In the genomic region with DNA sequence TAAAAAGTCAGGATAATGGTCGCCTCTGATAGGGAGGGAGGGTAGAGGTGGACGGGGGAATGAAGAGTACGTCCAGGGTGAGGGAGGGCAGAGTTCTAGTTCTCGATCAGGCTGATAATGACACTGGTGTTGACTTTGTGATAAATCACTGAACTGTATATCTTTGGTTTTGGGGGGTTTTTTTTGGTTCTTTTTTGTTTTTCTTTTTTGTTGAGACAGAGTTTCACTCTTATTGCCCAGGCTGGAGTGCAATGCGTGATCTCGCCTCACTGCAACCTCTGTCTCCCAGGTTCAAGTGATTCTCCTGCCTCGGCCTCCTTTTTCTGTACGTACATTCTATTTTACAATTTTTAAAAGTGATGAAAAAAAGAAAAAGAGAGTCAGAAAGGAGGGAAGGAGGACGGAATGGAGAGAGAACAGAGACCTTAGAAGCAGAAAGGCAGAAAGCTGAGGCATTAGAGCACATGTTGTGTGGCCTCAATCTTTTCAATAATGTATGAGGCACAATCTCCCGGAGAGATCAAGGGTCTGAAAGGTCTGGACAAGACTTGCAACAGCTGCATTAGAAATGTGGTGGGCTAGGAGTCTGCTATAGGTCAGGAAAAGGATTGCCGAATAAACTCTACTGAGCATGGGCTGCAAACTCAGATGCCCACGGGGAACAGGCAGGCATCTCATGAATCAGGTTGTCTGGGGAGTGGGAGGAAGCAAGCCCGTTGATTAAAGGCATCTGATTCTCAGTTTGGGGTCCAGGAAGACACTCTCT, we compare ENCODE assay signal across 16 cellular contexts.
A peak's percentile ranks its signal among the peaks of the same experiment; 100 is the strongest.
DNase-seq lines count a peak whose midpoint lies in the region; ATAC-seq and TF ChIP-seq lines count a peak whose summit lies in the region.
"Had no signal": no experiment of that assay in that cellular context is flagged by ENCODE, and none has a peak within 500 bp of the region (broad histone marks: within the 10 kb centered on the region; RNA-seq: fewer than 3 reads in every experiment).

No MANE protein-coding gene starts in this region.

- H3K9me2 ChIP-seq in PC-9 (ENCODE audit: insufficient read depth), result no peaks in the 10 kb centered on the region

- peak; percentile 38 for ATAC-seq in activated B cell treated with CpG ODN at 0.5 μM for 24 hours (ENCODE audit: low read depth)

- peaks cover 46% of the 10 kb centered on the region for H3K4me1 ChIP-seq in PC-9 (replicated peaks; ENCODE audit: insufficient read depth)

- H3K4me1 Mint-ChIP-seq in T-helper 2 cell treated with Interferon-gamma antibody and Interleukin-4, amounts not matched to agents 5 μg/mL and 100 μg/mL, for 36 hours (ENCODE audit: low read depth), result peaks cover 34% of the 10 kb centered on the region
- peaks cover 44% of the 10 kb centered on the region for H3K4me1 Mint-ChIP-seq in activated B cell treated with CpG ODN at 0.5 μM for 24 hours

- H3K27ac Mint-ChIP-seq in T-helper 2 cell treated with Interferon-gamma antibody and Interleukin-4, amounts not matched to agents 5 μg/mL and 100 μg/mL, for 36 hours, result peak overlapping the region; percentile 85
- peak overlapping the region; percentile 88 for H3K27ac Mint-ChIP-seq in activated B cell treated with CpG ODN at 0.5 μM for 24 hours

- H3K27ac ChIP-seq in layer of hippocampus (ENCODE audit: low read depth, low read length) (peak overlapping the region; percentile 62), PC-9 (no peak overlapping the region)
- H3K27ac ChIP-seq: 22Rv1, prostate gland had no signal

- no peaks in the 10 kb centered on the region; the same call in 1 of the 2 replicates for H3K79me2 ChIP-seq in PC-9 (ENCODE audit: low read depth)

- POLR2A ChIA-PET in activated B cell treated with CpG ODN at 0.5 μM for 24 hours (lab: Charles Lee), result interaction anchor here (0.6 to 4.8 kb wide), 9 partner anchors 9 to 344 kb away, joined by 3 to 49 read pairs (median 7); a partner anchor contains a TSS
- POLR2A ChIA-PET in PC-9 (lab: Charles Lee; ENCODE audit: unreplicated experiment), result interaction anchor here (0.7 kb wide), 1 partner anchor 80 kb away, joined by 5 read pairs; no protein-coding TSS in a partner anchor

- H3K4me2 ChIP-seq in PC-9, result no peak overlapping the region

- no peaks in the 10 kb centered on the region for H4K20me1 ChIP-seq in PC-9 (ENCODE audit: insufficient read depth)

- intact Hi-C loops in activated B cell treated with CpG ODN at 0.5 μM for 24 hours (cut with micrococcal nuclease), result no loop called here
- intact Hi-C loops in PC-9 (cut with micrococcal nuclease; ENCODE audit: unreplicated experiment), result no loop called here

- peaks cover 7% of the 10 kb centered on the region; the same call in 1 of the 2 replicates for H3K9me3 ChIP-seq in PC-9 (ENCODE audit: insufficient read depth, low read depth)
- H3K9me3 ChIP-seq: prostate gland had no signal

- H3F3A ChIP-seq in PC-9 (ENCODE audit: insufficient read depth, low read depth), result peaks cover 44% of the 10 kb centered on the region

- no peaks in the 10 kb centered on the region for H3K36me3 ChIP-seq in PC-9 (ENCODE audit: low read depth)
- H3K36me3 ChIP-seq: prostate gland had no signal

- peaks cover 2% of the 10 kb centered on the region for H3K36me3 Mint-ChIP-seq in T-helper 2 cell treated with Interferon-gamma antibody and Interleukin-4, amounts not matched to agents 5 μg/mL and 100 μg/mL, for 36 hours (ENCODE audit: low read depth)
- no peaks in the 10 kb centered on the region for H3K36me3 Mint-ChIP-seq in activated B cell treated with CpG ODN at 0.5 μM for 24 hours (ENCODE audit: low read depth)

- no peaks in the 10 kb centered on the region for H3K27me3 Mint-ChIP-seq in T-helper 2 cell treated with Interferon-gamma antibody and Interleukin-4, amounts not matched to agents 5 μg/mL and 100 μg/mL, for 36 hours (ENCODE audit: low read depth)
- H3K27me3 Mint-ChIP-seq in activated B cell treated with CpG ODN at 0.5 μM for 24 hours, result no peaks in the 10 kb centered on the region

- H3K4me3 ChIP-seq in PC-9, result no peak overlapping the region
- H3K4me3 ChIP-seq: lung, prostate gland had no signal

- DNase-seq in T-helper 2 cell treated with Interferon-gamma antibody and Interleukin-4, amounts not matched to agents 5 μg/mL and 100 μg/mL, for 36 hours (ENCODE audit: low spot score), result no peak
- DNase-seq in T-helper 2 cell, result no peak
- no peak for DNase-seq in activated B cell treated with CpG ODN at 0.5 μM for 24 hours
- peak; percentile 22 for DNase-seq in stimulated activated CD8-positive, alpha-beta memory T cell treated with anti-CD3 and anti-CD28 coated beads, Interleukin-4, amount 100 ng/mL, for 48 hours
- DNase-seq in occipital lobe (lab: John Stamatoyannopoulos, UW), result no peak
- no peak for DNase-seq in PC-9
- no peak for DNase-seq in NCI-H1092 treated with DMSO at 0.1 percent for 48 hours (lab: John Stamatoyannopoulos, UW)
- DNase-seq: amniotic stem cell; effector memory CD4-positive, alpha-beta T cell; KBM-7; NCI-H187; stimulated activated CD4-positive, alpha-beta T cell treated with anti-CD3 and anti-CD28 coated beads, Interleukin-4, amount 100 ng/mL, for 4 hours had no signal

- CTCF ChIA-PET in activated B cell treated with CpG ODN at 0.5 μM for 24 hours (lab: Charles Lee), result interaction anchor here (0.9 to 1.8 kb wide), 2 partner anchors 25 to 130 kb away, joined by 3 to 6 read pairs; no protein-coding TSS in a partner anchor
- CTCF ChIA-PET in PC-9 (lab: Charles Lee), result no interaction called here

- H3K27me3 ChIP-seq in layer of hippocampus (ENCODE audit: control insufficient read depth, insufficient read depth, low read length), result no peaks in the 10 kb centered on the region
- H3K27me3 ChIP-seq in PC-9 (ENCODE audit: insufficient read depth, low read depth), result no peaks in the 10 kb centered on the region

- TF ChIP-seq CTCF in activated B cell treated with CpG ODN at 0.5 μM for 24 hours (IDR thresholded peaks at IDR 0.05) (no peak), PC-9 (conservative IDR thresholded peaks at IDR 0.05) (no peak)

- H3K9me3 Mint-ChIP-seq in T-helper 2 cell treated with Interferon-gamma antibody and Interleukin-4, amounts not matched to agents 5 μg/mL and 100 μg/mL, for 36 hours, result peaks cover 8% of the 10 kb centered on the region
- H3K9me3 Mint-ChIP-seq in activated B cell treated with CpG ODN at 0.5 μM for 24 hours, result no peaks in the 10 kb centered on the region

- H2AFZ ChIP-seq in PC-9, result no peak overlapping the region

- BruUV-seq in PC-9 (replicated peaks; lab: Mats Ljungman, UMichigan), result no TSS peak

- H3K4me3 Mint-ChIP-seq in T-helper 2 cell treated with Interferon-gamma antibody and Interleukin-4, amounts not matched to agents 5 μg/mL and 100 μg/mL, for 36 hours, result no peak overlapping the region
- H3K4me3 Mint-ChIP-seq in activated B cell treated with CpG ODN at 0.5 μM for 24 hours, result peak overlapping the region; percentile 21
